In genomic region chr22:19036523-19037273, GRCh38 we compare ENCODE assay signal across 13 cellular contexts.
DNase-seq lines count a peak whose midpoint lies in the region; ATAC-seq, FAIRE-seq and TF ChIP-seq lines count a peak whose summit lies in the region.
"Had no signal": no experiment of that assay in that cellular context is flagged by ENCODE, and none has a peak within 500 bp of the region (broad histone marks: within the 10 kb centered on the region; RNA-seq: fewer than 3 reads in every experiment).

No MANE protein-coding gene starts in this region.

- no peak overlapping the region for H3K27ac Mint-ChIP-seq in Caco-2 (ENCODE audit: unreplicated experiment)

- H3K9me3 Mint-ChIP-seq in Caco-2 (ENCODE audit: unreplicated experiment), result no peaks in the 10 kb centered on the region

- peak; percentile 9 to 39 for TF ChIP-seq CTCF in Caco-2 (IDR thresholded peaks at IDR 0.05; ENCODE audit: insufficient read depth in 1 of 2, low read depth in 1 of 2, low read length in 1 of 2, severe bottlenecking in 1 of 2, unreplicated experiment in 1 of 2)
- TF ChIP-seq CTCF in bronchial epithelial cell (IDR thresholded peaks at IDR 0.05; ENCODE audit: insufficient read depth, low read length, severe bottlenecking), result peak; percentile 17
- TF ChIP-seq CTCF in left lung (IDR thresholded peaks at IDR 0.05), result no peak

- H3K4me3 ChIP-seq in Caco-2 (ENCODE audit: low read depth, low read length) (no peak overlapping the region), bronchial epithelial cell (ENCODE audit: low read depth, low read length) (no peak overlapping the region), left lung (no peak overlapping the region)
- H3K4me3 ChIP-seq: coronary artery, heart left ventricle, uterus had no signal

- H3K4me1 Mint-ChIP-seq in Caco-2 (ENCODE audit: low read depth, unreplicated experiment), result no peaks in the 10 kb centered on the region
- H3K4me1 Mint-ChIP-seq: activated CD4-positive, alpha-beta T cell treated with anti-CD3 and anti-CD28 coated beads for 36 hours had no signal

- FAIRE-seq in bronchial epithelial cell (lab: Jason Lieb, UNC), result peak; percentile 36

- DNase-seq in Caco-2 (peak; percentile 34), HK-2 (ENCODE audit: unreplicated experiment) (peak; percentile 25), bronchial epithelial cell (ENCODE audit: low read depth) (no peak), left lung (peak in 1 of 2 donors; percentile 46), A172 (ENCODE audit: low spot score) (no peak), 8988T (no peak)
- DNase-seq: activated CD4-positive, alpha-beta T cell treated with anti-CD3 and anti-CD28 coated beads for 36 hours; SHP77 treated with DMSO at 0.1 percent for 48 hours had no signal

- POLR2A ChIA-PET in Caco-2 (lab: Charles Lee), result no interaction called here

- CTCF ChIA-PET in Caco-2 (lab: Charles Lee), result interaction anchor here (0.7 to 1.3 kb wide), 2 partner anchors 108 to 515 kb away, joined by 3 to 4 read pairs; partner anchors contain the start of gene ESS2

- ATAC-seq in left lung (peak; percentile 5), HG02981 (IDR thresholded peaks at IDR 0.05; ENCODE audit: unreplicated experiment) (no peak), HG03095 (IDR thresholded peaks at IDR 0.05; ENCODE audit: unreplicated experiment) (no peak)

- H3K27me3 Mint-ChIP-seq in Caco-2 (ENCODE audit: insufficient read depth, unreplicated experiment), result no peaks in the 10 kb centered on the region
- H3K27me3 Mint-ChIP-seq: activated CD4-positive, alpha-beta T cell treated with anti-CD3 and anti-CD28 coated beads for 36 hours had no signal

- no TSS peak for BruUV-seq in Caco-2 (replicated peaks; lab: Mats Ljungman, UMichigan)

- H3K4me1 ChIP-seq in Caco-2 (no peaks in the 10 kb centered on the region), left lung (no peaks in the 10 kb centered on the region)
- H3K4me1 ChIP-seq: uterus had no signal

- intact Hi-C loops in Caco-2 (cut with micrococcal nuclease; ENCODE audit: unreplicated experiment) (loop anchor here (10.0 kb wide), 1 partner anchor 48 kb away; no protein-coding TSS in a partner anchor), left lung (cut with DNase I) (no loop called here)

- H3K36me3 ChIP-seq in Caco-2 (ENCODE audit: control insufficient read depth, insufficient read depth, low read length), result no peaks in the 10 kb centered on the region; the same call in 1 of the 2 replicates
- H3K36me3 ChIP-seq in bronchial epithelial cell (ENCODE audit: control insufficient read depth, insufficient read depth, low read length), result peaks cover 12% of the 10 kb centered on the region
- H3K36me3 ChIP-seq in left lung, result peaks cover 0 to 50% of the 10 kb centered on the region in 2 donors
- H3K36me3 ChIP-seq: uterus had no signal

- H3K27me3 ChIP-seq in Caco-2 (replicated peaks; ENCODE audit: control insufficient read depth, insufficient read depth, low read length), result no peaks in the 10 kb centered on the region
- no peaks in the 10 kb centered on the region for H3K27me3 ChIP-seq in bronchial epithelial cell (ENCODE audit: control insufficient read depth, insufficient read depth, low read length)
- H3K27me3 ChIP-seq in left lung, result peaks cover 0 to under 1% of the 10 kb centered on the region in 2 donors
- H3K27me3 ChIP-seq: heart left ventricle, uterus had no signal

- H3K27ac ChIP-seq in left lung, result no peak overlapping the region
- H3K27ac ChIP-seq: coronary artery, heart left ventricle, uterus had no signal

- no peaks in the 10 kb centered on the region for H3K9me3 ChIP-seq in Caco-2
- H3K9me3 ChIP-seq in left lung, result no peaks in the 10 kb centered on the region
- H3K9me3 ChIP-seq: heart left ventricle, uterus had no signal

- no peak overlapping the region for H3K4me3 Mint-ChIP-seq in Caco-2 (ENCODE audit: unreplicated experiment)
- H3K4me3 Mint-ChIP-seq: activated CD4-positive, alpha-beta T cell treated with anti-CD3 and anti-CD28 coated beads for 36 hours had no signal

- peaks cover 77% of the 10 kb centered on the region for H3K36me3 Mint-ChIP-seq in Caco-2 (ENCODE audit: insufficient read depth, unreplicated experiment)

Comparison
In these comparisons a context has a peak if more than half of its experiments do, and no peak if none do; other contexts are left out.
1. DNase-seq: peak in Caco-2 (2 of 2) and HK-2 (single experiment); none in bronchial epithelial cell (single experiment), A172 (single experiment) and 8988T (single experiment).
2. CTCF ChIP-seq: peak in Caco-2 (2 of 2) and bronchial epithelial cell (single experiment); none in left lung (0 of 2).